Comparison of ENCODE assay signal across 8 cellular contexts in genomic region chr4:26985836-26986235, GRCh38.
DNase-seq lines count a peak whose midpoint lies in the region; ATAC-seq and TF ChIP-seq lines count a peak whose summit lies in the region.

No MANE protein-coding gene starts in this region.

- H3K4me1 Mint-ChIP-seq in activated T-helper 2 cell treated with anti-CD3 and anti-CD28 coated beads, Interferon-gamma antibody, Interleukin-2, Interleukin-4, amounts not matched to agents 10 μg/mL and 5 μg/mL and 100 μg/mL, durations not matched to agents 14 hours and 24 hours and 36 hours (ENCODE audit: low read depth), result peaks cover 26% of the 10 kb centered on the region

- peaks cover 29% of the 10 kb centered on the region for H3K36me3 Mint-ChIP-seq in activated T-helper 2 cell treated with anti-CD3 and anti-CD28 coated beads, Interferon-gamma antibody, Interleukin-2, Interleukin-4, amounts not matched to agents 10 μg/mL and 5 μg/mL and 100 μg/mL, durations not matched to agents 14 hours and 24 hours and 36 hours (ENCODE audit: low read depth)

- intact Hi-C loops in activated T-helper 2 cell treated with anti-CD3 and anti-CD28 coated beads, Interferon-gamma antibody, Interleukin-2, Interleukin-4, amounts not matched to agents 10 μg/mL and 5 μg/mL and 100 μg/mL, durations not matched to agents 14 hours and 24 hours and 36 hours (cut with micrococcal nuclease), result loop anchor here (2.0 kb wide), 1 partner anchor 99 kb away; no protein-coding TSS in a partner anchor

- H3K4me3 Mint-ChIP-seq in activated T-helper 2 cell treated with anti-CD3 and anti-CD28 coated beads, Interferon-gamma antibody, Interleukin-2, Interleukin-4, amounts not matched to agents 10 μg/mL and 5 μg/mL and 100 μg/mL, durations not matched to agents 14 hours and 24 hours and 36 hours (ENCODE audit: low read depth), result no peak overlapping the region

- peaks cover 6% of the 10 kb centered on the region for H3K9me3 Mint-ChIP-seq in activated T-helper 2 cell treated with anti-CD3 and anti-CD28 coated beads, Interferon-gamma antibody, Interleukin-2, Interleukin-4, amounts not matched to agents 10 μg/mL and 5 μg/mL and 100 μg/mL, durations not matched to agents 14 hours and 24 hours and 36 hours

- peak; percentile 84 for ATAC-seq in GM19467 (IDR thresholded peaks at IDR 0.05; ENCODE audit: unreplicated experiment)
- ATAC-seq in HG03442 (IDR thresholded peaks at IDR 0.05; ENCODE audit: unreplicated experiment), result peak; percentile 93

- CTCF ChIA-PET in HEK293T (lab: Yijun Ruan, JAX), result no interaction called here

- POLR2A ChIA-PET in HEK293T (lab: Yijun Ruan, JAX), result no interaction called here

- peak; percentile 61 for DNase-seq in GF-D8 (lab: John Stamatoyannopoulos, UW)
- peak; percentile 34 for DNase-seq in activated T-helper 2 cell treated with anti-CD3 and anti-CD28 coated beads, Interferon-gamma antibody, Interleukin-2, Interleukin-4, amounts not matched to agents 10 μg/mL and 5 μg/mL and 100 μg/mL, durations not matched to agents 14 hours and 24 hours and 36 hours (ENCODE audit: low spot score)
- no peak for DNase-seq in NCI-H2196 (lab: John Stamatoyannopoulos, UW; ENCODE audit: unreplicated experiment)
- DNase-seq in HEK293T (ENCODE audit: extremely low spot score), result no peak
- DNase-seq in SK-N-DZ (ENCODE audit: low spot score), result no peak
- no peak for DNase-seq in amniotic stem cell (lab: John Stamatoyannopoulos, UW)

- no peaks in the 10 kb centered on the region for H3K27me3 Mint-ChIP-seq in activated T-helper 2 cell treated with anti-CD3 and anti-CD28 coated beads, Interferon-gamma antibody, Interleukin-2, Interleukin-4, amounts not matched to agents 10 μg/mL and 5 μg/mL and 100 μg/mL, durations not matched to agents 14 hours and 24 hours and 36 hours (ENCODE audit: low read depth)

- H3K27ac Mint-ChIP-seq in activated T-helper 2 cell treated with anti-CD3 and anti-CD28 coated beads, Interferon-gamma antibody, Interleukin-2, Interleukin-4, amounts not matched to agents 10 μg/mL and 5 μg/mL and 100 μg/mL, durations not matched to agents 14 hours and 24 hours and 36 hours, result peak overlapping the region; percentile 4

TF ChIP-seq in HEK293T, 16 proteins besides CTCF, POLR2A, EP300 and RAD21:
- no peak for TF ChIP-seq ARNT (IDR thresholded peaks at IDR 0.05)
- TF ChIP-seq L3MBTL2 (conservative IDR thresholded peaks at IDR 0.05), result no peak
- no peak for TF ChIP-seq ZNF384 (IDR thresholded peaks at IDR 0.05)
- TF ChIP-seq NFRKB (IDR thresholded peaks at IDR 0.05), result no peak
- no peak for TF ChIP-seq FOXK2 (IDR thresholded peaks at IDR 0.05)
- no peak for TF ChIP-seq LEF1 (IDR thresholded peaks at IDR 0.05; ENCODE audit: borderline replicate concordance)
- TF ChIP-seq FOXA1 (IDR thresholded peaks at IDR 0.05), result no peak
- TF ChIP-seq FOXM1 (IDR thresholded peaks at IDR 0.05; ENCODE audit: borderline replicate concordance), result no peak

Comparison
In these comparisons a context has a peak if more than half of its experiments do, and no peak if none do; other contexts are left out.
1. DNase-seq: peak in GF-D8 (single experiment) and activated T-helper 2 cell treated with anti-CD3 and anti-CD28 coated beads, Interferon-gamma antibody, Interleukin-2, Interleukin-4, amounts not matched to agents 10 μg/mL and 5 μg/mL and 100 μg/mL, durations not matched to agents 14 hours and 24 hours and 36 hours (single experiment); none in NCI-H2196 (single experiment), HEK293T (single experiment), SK-N-DZ (single experiment) and amniotic stem cell (single experiment).